ENCODE assay signal across 13 cellular contexts in genomic region chr17:29086628-29087332, GRCh38. TPM values are rescaled to one million over a fixed set of nuclear protein-coding genes. Genes with fewer than 3 reads are reported as not detected.
"Had no signal": no experiment of that assay in that cellular context is flagged by ENCODE, and none has a peak within 500 bp of the region (broad histone marks: within the 10 kb centered on the region; RNA-seq: fewer than 3 reads in every experiment).

No MANE protein-coding gene starts in this region.

- H3K27me3 ChIP-seq: foreskin keratinocyte, upper lobe of right lung had no signal

- H3K9me3 Mint-ChIP-seq: activated B cell treated with CpG ODN at 0.5 μM for 24 hours; activated naive CD4-positive, alpha-beta T cell treated with anti-CD3 and anti-CD28 coated beads, Interleukin-2, amount 10 ng/mL, durations not matched to agents 7 days and 5 days; activated T-helper 17 cell treated with anti-CD3 and anti-CD28 coated beads, Interleukin-2, amount 50 U/mL, for 72 hours; nephron had no signal

- DNase-seq: activated B cell treated with CpG ODN at 0.5 μM for 24 hours; activated CD4-positive, alpha-beta T cell treated with anti-CD3 and anti-CD28 coated beads, Interleukin-2, amount 50 U/mL, for 1 hour; activated naive CD4-positive, alpha-beta T cell treated with anti-CD3 and anti-CD28 coated beads, Interleukin-2, amount 10 ng/mL, durations not matched to agents 7 days and 5 days; activated T-cell treated with anti-CD3 and anti-CD28 coated beads for 4 hours; foreskin keratinocyte; left ventricle myocardium inferior; mesenchymal stem cell; stimulated activated CD4-positive, alpha-beta T cell treated with anti-CD3 and anti-CD28 coated beads, Interleukin-12 subunit alpha, Interleukin-12 subunit beta, amount 100 ng/mL, for 4 hours; stimulated activated naive CD8-positive, alpha-beta T cell treated with anti-CD3 and anti-CD28 coated beads, Interleukin-15, Interleukin-2, amounts not matched to agents 100 U/mL and 50 U/mL, for 24 hours; upper lobe of right lung had no signal

- H3K27ac ChIP-seq: foreskin keratinocyte, left ventricle myocardium inferior, upper lobe of right lung had no signal

- H3K27ac Mint-ChIP-seq: activated B cell treated with CpG ODN at 0.5 μM for 24 hours; activated naive CD4-positive, alpha-beta T cell treated with anti-CD3 and anti-CD28 coated beads, Interleukin-2, amount 10 ng/mL, durations not matched to agents 7 days and 5 days; activated T-helper 17 cell treated with anti-CD3 and anti-CD28 coated beads, Interleukin-2, amount 50 U/mL, for 72 hours; nephron had no signal

- H3K4me1 Mint-ChIP-seq: activated B cell treated with CpG ODN at 0.5 μM for 24 hours; activated naive CD4-positive, alpha-beta T cell treated with anti-CD3 and anti-CD28 coated beads, Interleukin-2, amount 10 ng/mL, durations not matched to agents 7 days and 5 days; activated T-helper 17 cell treated with anti-CD3 and anti-CD28 coated beads, Interleukin-2, amount 50 U/mL, for 72 hours had no signal

- H3K9me3 ChIP-seq: left ventricle myocardium inferior, upper lobe of right lung had no signal

- H3K4me1 ChIP-seq: foreskin keratinocyte, upper lobe of right lung had no signal

- ATAC-seq: activated T-helper 17 cell treated with anti-CD3 and anti-CD28 coated beads, Interleukin-2, amount 50 U/mL, for 72 hours; foreskin keratinocyte; stimulated activated naive CD8-positive, alpha-beta T cell treated with anti-CD3 and anti-CD28 coated beads, Interleukin-15, Interleukin-2, amounts not matched to agents 100 U/mL and 50 U/mL, for 24 hours; upper lobe of right lung had no signal

- H3K27me3 Mint-ChIP-seq: activated B cell treated with CpG ODN at 0.5 μM for 24 hours; activated naive CD4-positive, alpha-beta T cell treated with anti-CD3 and anti-CD28 coated beads, Interleukin-2, amount 10 ng/mL, durations not matched to agents 7 days and 5 days; activated T-helper 17 cell treated with anti-CD3 and anti-CD28 coated beads, Interleukin-2, amount 50 U/mL, for 72 hours had no signal

- H3K4me3 Mint-ChIP-seq: activated B cell treated with CpG ODN at 0.5 μM for 24 hours; activated naive CD4-positive, alpha-beta T cell treated with anti-CD3 and anti-CD28 coated beads, Interleukin-2, amount 10 ng/mL, durations not matched to agents 7 days and 5 days; activated T-helper 17 cell treated with anti-CD3 and anti-CD28 coated beads, Interleukin-2, amount 50 U/mL, for 72 hours; nephron had no signal

- H3K4me3 ChIP-seq: left ventricle myocardium inferior, upper lobe of right lung had no signal

RNA-seq across cellular contexts. Expression of gene PIPOX, which starts 43.8 kb away (rescaled TPM):
- polyA plus RNA-seq: foreskin keratinocyte, keratinocyte had no signal
